ENCODE assay signal across 23 cellular contexts in genomic region chr17:56451629-56452028, GRCh38.
"Had no signal": no experiment of that assay in that cellular context is flagged by ENCODE, and none has a peak within 500 bp of the region (broad histone marks: within the 10 kb centered on the region; RNA-seq: fewer than 3 reads in every experiment).

No MANE protein-coding gene starts in this region.

- H3K9me3 ChIP-seq: breast epithelium, SJCRH30, SK-N-SH had no signal

- H3K27me3 ChIP-seq: breast epithelium, SJCRH30 had no signal

- H3K4me3 Mint-ChIP-seq: activated CD8-positive, alpha-beta T cell treated with anti-CD3 and anti-CD28 coated beads for 36 hours; activated naive CD4-positive, alpha-beta T cell treated with anti-CD3 and anti-CD28 coated beads, Interleukin-2, amount 50 U/mL, for 24 hours; activated T-cell treated with anti-CD3 and anti-CD28 coated beads, Interleukin-2, amount 50 U/mL, for 72 hours had no signal

- H3K9ac ChIP-seq: SK-N-SH had no signal

- DNase-seq: activated CD4-positive, alpha-beta T cell treated with anti-CD3 and anti-CD28 coated beads for 4 hours; activated CD8-positive, alpha-beta memory T cell treated with anti-CD3 and anti-CD28 coated beads, Interleukin-2, amount 50 U/mL, for 4 hours; activated CD8-positive, alpha-beta T cell treated with anti-CD3 and anti-CD28 coated beads for 36 hours; activated T-cell treated with anti-CD3 and anti-CD28 coated beads, Interleukin-2, amount 50 U/mL, for 72 hours; aorta; central memory CD4-positive, alpha-beta T cell; KG1; MM.1S; NCI-H1105 treated with DMSO at 0.1 percent for 48 hours; NCI-H1436 treated with DMSO at 0.1 percent for 48 hours; NCI-H187; NCI-H2081; NCI-H446; NCI-H524; PC-9; Right ventricle myocardium superior; SJCRH30; SK-N-SH; T-helper 1 cell; WERI-Rb-1 had no signal

- H3K4me1 ChIP-seq: breast epithelium, SJCRH30 had no signal

- H3K4me2 ChIP-seq: PC-9, SK-N-SH had no signal

- H3K9me2 ChIP-seq: SK-N-SH had no signal

- H3K27ac Mint-ChIP-seq: activated CD8-positive, alpha-beta T cell treated with anti-CD3 and anti-CD28 coated beads for 36 hours; activated naive CD4-positive, alpha-beta T cell treated with anti-CD3 and anti-CD28 coated beads, Interleukin-2, amount 50 U/mL, for 24 hours; activated T-cell treated with anti-CD3 and anti-CD28 coated beads, Interleukin-2, amount 50 U/mL, for 72 hours; activated T-helper 2 cell treated with anti-CD3 and anti-CD28 coated beads, Interferon-gamma antibody, Interleukin-2, Interleukin-4, amounts not matched to agents 10 μg/mL and 5 μg/mL and 100 μg/mL, durations not matched to agents 14 hours and 24 hours and 36 hours had no signal

- H2AFZ ChIP-seq: PC-9 had no signal

- H3K9me3 Mint-ChIP-seq: activated CD8-positive, alpha-beta T cell treated with anti-CD3 and anti-CD28 coated beads for 36 hours; activated T-cell treated with anti-CD3 and anti-CD28 coated beads, Interleukin-2, amount 50 U/mL, for 72 hours; activated T-helper 2 cell treated with anti-CD3 and anti-CD28 coated beads, Interferon-gamma antibody, Interleukin-2, Interleukin-4, amounts not matched to agents 10 μg/mL and 5 μg/mL and 100 μg/mL, durations not matched to agents 14 hours and 24 hours and 36 hours had no signal

- H3K4me3 ChIP-seq: breast epithelium, PC-9, SJCRH30 had no signal

- ATAC-seq: activated CD8-positive, alpha-beta T cell treated with anti-CD3 and anti-CD28 coated beads for 36 hours; activated T-cell treated with anti-CD3 and anti-CD28 coated beads, Interleukin-2, amount 50 U/mL, for 72 hours had no signal

- H3K36me3 ChIP-seq: breast epithelium, SJCRH30, WERI-Rb-1 had no signal

- H3K4me1 Mint-ChIP-seq: activated naive CD4-positive, alpha-beta T cell treated with anti-CD3 and anti-CD28 coated beads, Interleukin-2, amount 50 U/mL, for 24 hours had no signal

- H3K27ac ChIP-seq: breast epithelium, PC-9, SJCRH30, WERI-Rb-1 had no signal
